ENCODE assay signal across 8 cellular contexts in genomic region chr17:7856081-7856791, GRCh38. TPM values are rescaled to one million over a fixed set of nuclear protein-coding genes. Genes with fewer than 3 reads are reported as not detected.
DNase-seq lines count a peak whose midpoint lies in the region; ATAC-seq and TF ChIP-seq lines count a peak whose summit lies in the region.

No MANE protein-coding gene starts in this region.

- H3K9me3 Mint-ChIP-seq in CD14-positive monocyte (no peaks in the 10 kb centered on the region), WTC11 (no peaks in the 10 kb centered on the region)

- ATAC-seq in WTC11 (no peak), GM19324 (IDR thresholded peaks at IDR 0.05; ENCODE audit: low FRiP score, unreplicated experiment) (no peak)

- DNase-seq in CD14-positive monocyte (ENCODE audit: low spot score) = peak; percentile 56
- DNase-seq in HUDEP-2 (lab: John Stamatoyannopoulos, UW; ENCODE audit: unreplicated experiment in 76 of 76) = peak in 50 of 76 experiments; percentile 5 to 63 (median 45)
- no peak for DNase-seq in WTC11 (ENCODE audit: low spot score)
- DNase-seq in germinal center (ENCODE audit: low spot score) = peak; percentile 31
- no peak for DNase-seq in retinal pigment epithelial cell (ENCODE audit: low read depth)
- DNase-seq in inferior parietal cortex (ENCODE audit: extremely low spot score) = no peak
- DNase-seq in C1 segment of cervical spinal cord (lab: John Stamatoyannopoulos, UW) = no peak

- CTCF ChIA-PET in WTC11 (lab: Charles Lee) = interaction anchor here (0.6 to 3.1 kb wide), 13 partner anchors 11 to 223 kb away, joined by 3 to 63 read pairs (median 4); partner anchors contain the start of genes CHD3 and KDM6B

- H3K4me3 ChIP-seq in retinal pigment epithelial cell (ENCODE audit: low read length) = peak overlapping the region; percentile 52

- H3K27me3 Mint-ChIP-seq in CD14-positive monocyte (ENCODE audit: low read depth in 3 of 3) (peaks cover 0 to 4% (median 2%) of the 10 kb centered on the region in 3 donors), WTC11 (ENCODE audit: low read depth) (peaks cover 25% of the 10 kb centered on the region)

- POLR2A ChIA-PET in WTC11 (lab: Charles Lee) = interaction anchor here (1.0 to 1.5 kb wide), 7 partner anchors 11 to 168 kb away, joined by 3 to 11 read pairs (median 6); partner anchors contain the start of genes DNAH2, TP53 and WRAP53

- H3K36me3 Mint-ChIP-seq in CD14-positive monocyte = peaks cover 36 to 56% of the 10 kb centered on the region in 2 donors
- peaks cover 6% of the 10 kb centered on the region for H3K36me3 Mint-ChIP-seq in WTC11

- H3K4me1 Mint-ChIP-seq in CD14-positive monocyte (peaks cover 9% of the 10 kb centered on the region), WTC11 (peaks cover 28% of the 10 kb centered on the region)

- no peak overlapping the region for H3K4me3 Mint-ChIP-seq in CD14-positive monocyte
- no peak overlapping the region for H3K4me3 Mint-ChIP-seq in WTC11

- intact Hi-C loops in CD14-positive monocyte (cut with micrococcal nuclease) = loop anchor here (2.0 kb wide), 3 partner anchors 13 to 33 kb away; partner anchors contain the start of gene KDM6B (in 1 of the 2)

- no peak overlapping the region for H3K27ac Mint-ChIP-seq in CD14-positive monocyte
- H3K27ac Mint-ChIP-seq in WTC11 = no peak overlapping the region

- TF ChIP-seq CTCF in CD14-positive monocyte (IDR thresholded peaks at IDR 0.05) (no peak), WTC11 (IDR thresholded peaks at IDR 0.05) (no peak), retinal pigment epithelial cell (conservative IDR thresholded peaks at IDR 0.05; ENCODE audit: low read depth, low read length) (no peak)

TF ChIP-seq in WTC11, 78 proteins besides CTCF, POLR2A, EP300 and RAD21:
- TF ChIP-seq PRDM15 (CRISPR knock-in tag; IDR thresholded peaks at IDR 0.05) = no peak
- TF ChIP-seq ZNF263 (CRISPR knock-in tag; IDR thresholded peaks at IDR 0.05; ENCODE audit: low read depth) = 0 out of 2 replicates have a peak, but pooled peaks have one; percentile 37

RNA-seq across cellular contexts. Expression of gene NAA38, which starts 1.1 kb away (rescaled TPM):
- 100 to 1,000 TPM; 148 to 197 TPM for polyA plus RNA-seq in CD14-positive monocyte
- total RNA-seq in WTC11 (2021) = 41.8 to 46.3 TPM (median 43.4 TPM) in 3 replicates

RNA-seq across cellular contexts. Expression of gene TMEM88, which starts 1.4 kb away (rescaled TPM):
- not detected for polyA plus RNA-seq in CD14-positive monocyte
- total RNA-seq in WTC11 (2021) = 2.9 to 3.9 TPM (median 3.6 TPM) in 3 replicates

RNA-seq across cellular contexts. Expression of gene CYB5D1, which starts 1.6 kb away (rescaled TPM):
- polyA plus RNA-seq in CD14-positive monocyte = under 1 TPM; 0.50 to 0.98 TPM
- 14.0 to 15.2 TPM (median 14.3 TPM) in 3 replicates for total RNA-seq in WTC11 (2021)

RNA-seq across cellular contexts. Expression of gene KDM6B, which starts 22.2 kb away (rescaled TPM):
- polyA plus RNA-seq in CD14-positive monocyte = under 1 TPM; 0.37 to 0.44 TPM
- total RNA-seq in WTC11 (2021) = 13.2 to 16.1 TPM (median 15.8 TPM) in 3 replicates

RNA-seq across cellular contexts. Expression of gene CHD3, which starts 32.4 kb away (rescaled TPM):
- polyA plus RNA-seq in CD14-positive monocyte = under 1 TPM; 0.55 to 0.91 TPM
- 38.9 to 42.0 TPM (median 39.5 TPM) in 3 replicates for total RNA-seq in WTC11 (2021)

Comparison
In these comparisons a context has a peak if more than half of its experiments do, and no peak if none do; other contexts are left out.
1. DNase-seq: peak in CD14-positive monocyte (single experiment), HUDEP-2 (50 of 76) and germinal center (single experiment); none in WTC11 (single experiment), retinal pigment epithelial cell (single experiment), inferior parietal cortex (single experiment) and C1 segment of cervical spinal cord (0 of 14).